ENCODE assay signal across 19 cellular contexts in genomic region chr18:9488535-9488934, GRCh38. TPM values are rescaled to one million over a fixed set of nuclear protein-coding genes. Genes with fewer than 3 reads are reported as not detected.
DNase-seq lines count a peak whose midpoint lies in the region; ATAC-seq, FAIRE-seq and TF ChIP-seq lines count a peak whose summit lies in the region.
"Had no signal": no experiment of that assay in that cellular context is flagged by ENCODE, and none has a peak within 500 bp of the region (broad histone marks: within the 10 kb centered on the region; RNA-seq: fewer than 3 reads in every experiment).

No MANE protein-coding gene starts in this region.

- CTCF ChIA-PET in Caco-2 (lab: Charles Lee) = no interaction called here
- CTCF ChIA-PET in CD4-positive, alpha-beta T cell (lab: Charles Lee) = no interaction called here

- H3K9me3 ChIP-seq in Caco-2 (0 out of 2 replicates have a peak, but pooled peaks cover 4% of the 10 kb centered on the region), astrocyte (ENCODE audit: insufficient read depth, low read depth, low read length) (no peaks in the 10 kb centered on the region), mucosa of descending colon (no peaks in the 10 kb centered on the region)
- H3K9me3 ChIP-seq in CD4-positive, alpha-beta T cell (ENCODE audit: control insufficient read depth, low read length) = no peaks in the 10 kb centered on the region
- H3K9me3 ChIP-seq: Peyer's patch had no signal

- no peaks in the 10 kb centered on the region for H3K27me3 ChIP-seq in Caco-2 (replicated peaks; ENCODE audit: control insufficient read depth, insufficient read depth, low read length)
- H3K27me3 ChIP-seq in astrocyte (ENCODE audit: insufficient read depth, low read length) = no peaks in the 10 kb centered on the region
- no peaks in the 10 kb centered on the region for H3K27me3 ChIP-seq in CD4-positive, alpha-beta T cell (ENCODE audit: control insufficient read depth, insufficient read depth, low read length)
- H3K27me3 ChIP-seq: Peyer's patch had no signal

- H3K9me3 Mint-ChIP-seq in Caco-2 (ENCODE audit: unreplicated experiment) (no peaks in the 10 kb centered on the region), astrocyte (ENCODE audit: unreplicated experiment) (peaks cover 2% of the 10 kb centered on the region)
- peaks cover 12% of the 10 kb centered on the region for H3K9me3 Mint-ChIP-seq in CD4-positive, alpha-beta T cell

- no peak overlapping the region for H3K27ac ChIP-seq in astrocyte (ENCODE audit: low read depth, low read length)
- no peak overlapping the region for H3K27ac ChIP-seq in CD4-positive, alpha-beta T cell (ENCODE audit: low read depth, low read length)
- H3K27ac ChIP-seq: Peyer's patch had no signal

- H3K27ac Mint-ChIP-seq in Caco-2 (ENCODE audit: unreplicated experiment) (peak overlapping the region; percentile 42), astrocyte (ENCODE audit: unreplicated experiment) (peak overlapping the region; percentile 8)
- H3K27ac Mint-ChIP-seq in CD4-positive, alpha-beta T cell = no peak overlapping the region
- H3K27ac Mint-ChIP-seq: CD8-positive, alpha-beta T cell; HFFc6 had no signal

- H3K4me1 ChIP-seq in Caco-2 (no peaks in the 10 kb centered on the region), astrocyte (ENCODE audit: insufficient read depth, low read length) (no peaks in the 10 kb centered on the region), mucosa of descending colon (ENCODE audit: low read depth) (no peaks in the 10 kb centered on the region)
- H3K4me1 ChIP-seq: Peyer's patch had no signal

- H3K27me3 Mint-ChIP-seq in Caco-2 (ENCODE audit: insufficient read depth, unreplicated experiment) = no peaks in the 10 kb centered on the region
- no peaks in the 10 kb centered on the region for H3K27me3 Mint-ChIP-seq in astrocyte (ENCODE audit: low read depth, unreplicated experiment)
- H3K27me3 Mint-ChIP-seq in CD4-positive, alpha-beta T cell = no peaks in the 10 kb centered on the region

- H3K4me3 Mint-ChIP-seq in Caco-2 (ENCODE audit: unreplicated experiment) (no peak overlapping the region), astrocyte (ENCODE audit: unreplicated experiment) (no peak overlapping the region)
- H3K4me3 Mint-ChIP-seq in CD4-positive, alpha-beta T cell = no peak overlapping the region
- H3K4me3 Mint-ChIP-seq: CD8-positive, alpha-beta T cell; HFFc6 had no signal

- H3K4me3 ChIP-seq in Caco-2 (ENCODE audit: low read depth, low read length) (no peak overlapping the region), LNCaP clone FGC (ENCODE audit: low read depth, low read length) (peak overlapping the region; percentile 16; the same call in 1 of the 2 replicates), astrocyte (ENCODE audit: insufficient read depth, low read depth, low read length) (no peak overlapping the region), mucosa of descending colon (no peak overlapping the region)
- H3K4me3 ChIP-seq: GM12878, Peyer's patch had no signal

- H4K20me1 ChIP-seq in astrocyte (ENCODE audit: insufficient read depth, low read length) = peaks cover 41% of the 10 kb centered on the region

- peaks cover 85% of the 10 kb centered on the region for H3K79me2 ChIP-seq in astrocyte (ENCODE audit: insufficient read depth, low read length)

- no peak overlapping the region for H2AFZ ChIP-seq in astrocyte (ENCODE audit: low read depth, low read length)

- H3K4me1 Mint-ChIP-seq in Caco-2 (ENCODE audit: low read depth, unreplicated experiment) = peaks cover 6% of the 10 kb centered on the region
- peaks cover 7% of the 10 kb centered on the region for H3K4me1 Mint-ChIP-seq in astrocyte (ENCODE audit: low read depth, unreplicated experiment)
- peaks cover 49% of the 10 kb centered on the region for H3K4me1 Mint-ChIP-seq in CD4-positive, alpha-beta T cell (ENCODE audit: low read depth)

- POLR2A ChIA-PET in Caco-2 (lab: Charles Lee) = no interaction called here
- POLR2A ChIA-PET in CD4-positive, alpha-beta T cell (lab: Charles Lee) = no interaction called here

- no TSS peak for BruUV-seq in Caco-2 (replicated peaks; lab: Mats Ljungman, UMichigan)

- no peaks in the 10 kb centered on the region for H3K36me3 ChIP-seq in Caco-2 (ENCODE audit: control insufficient read depth, insufficient read depth, low read length)
- H3K36me3 ChIP-seq in astrocyte (ENCODE audit: insufficient read depth, low read length) = no peaks in the 10 kb centered on the region
- H3K36me3 ChIP-seq in mucosa of descending colon (ENCODE audit: low read depth) = no peaks in the 10 kb centered on the region
- H3K36me3 ChIP-seq: Peyer's patch had no signal

- TF ChIP-seq CTCF in Caco-2 (IDR thresholded peaks at IDR 0.05; ENCODE audit: insufficient read depth in 1 of 2, low read depth in 1 of 2, low read length in 1 of 2, severe bottlenecking in 1 of 2, unreplicated experiment in 1 of 2) = no peak
- no peak for TF ChIP-seq CTCF in LNCaP clone FGC (IDR thresholded peaks at IDR 0.05; ENCODE audit: control insufficient read depth, extremely low read depth, insufficient read depth)
- TF ChIP-seq CTCF in astrocyte (IDR thresholded peaks at IDR 0.05; ENCODE audit: insufficient read depth, low read depth, low read length) = no peak
- TF ChIP-seq CTCF in mucosa of descending colon (IDR thresholded peaks at IDR 0.05) = no peak
- no peak for TF ChIP-seq CTCF in CD4-positive, alpha-beta T cell (IDR thresholded peaks at IDR 0.05)

- intact Hi-C loops in Caco-2 (cut with micrococcal nuclease; ENCODE audit: unreplicated experiment) (no loop called here), mucosa of descending colon (cut with DNase I, micrococcal nuclease) (no loop called here)
- intact Hi-C loops in CD4-positive, alpha-beta T cell (cut with DNase I, micrococcal nuclease) = no loop called here

- no peak for FAIRE-seq in astrocyte (lab: Jason Lieb, UNC)
- no peak for FAIRE-seq in urothelium cell line (lab: Jason Lieb, UNC)
- FAIRE-seq: GM12878 had no signal

- ATAC-seq in mucosa of descending colon (peak; percentile 90), GM19463 (IDR thresholded peaks at IDR 0.05; ENCODE audit: unreplicated experiment) (no peak)
- ATAC-seq in CD4-positive, alpha-beta T cell (ENCODE audit: poor library complexity) = no peak
- ATAC-seq: CD8-positive, alpha-beta T cell; GM12878; Right ventricle myocardium inferior had no signal

- H3K4me2 ChIP-seq in astrocyte (ENCODE audit: low read length) = no peak overlapping the region

- no peak for DNase-seq in Caco-2
- peak; percentile 52 for DNase-seq in LNCaP clone FGC (ENCODE audit: low read depth)
- no peak for DNase-seq in astrocyte (ENCODE audit: low read depth)
- no peak for DNase-seq in mucosa of descending colon
- DNase-seq in CD4-positive, alpha-beta T cell = no peak
- DNase-seq in urothelium cell line (ENCODE audit: low spot score) = no peak
- DNase-seq: CD8-positive, alpha-beta T cell; GDM1; HFFc6; Kasumi-1; NCI-H1436; NCI-H2029; NCI-H2171; NCI-H446 treated with DMSO at 0.1 percent for 48 hours; NK-92 treated with Interleukin-12 subunit alpha and Interleukin-12 subunit beta, amount 100 ng/mL, for 24 hours; Peyer's patch had no signal

- H3K36me3 Mint-ChIP-seq in Caco-2 (ENCODE audit: insufficient read depth, unreplicated experiment) = peaks cover 12% of the 10 kb centered on the region
- peaks cover 5% of the 10 kb centered on the region for H3K36me3 Mint-ChIP-seq in astrocyte (ENCODE audit: low read depth, unreplicated experiment)
- H3K36me3 Mint-ChIP-seq in CD4-positive, alpha-beta T cell (ENCODE audit: low read depth) = peaks cover 34% of the 10 kb centered on the region

- no peak overlapping the region for H3K9ac ChIP-seq in astrocyte (ENCODE audit: low read length)

RNA-seq across cellular contexts. Expression of gene RALBP1, which starts 13.2 kb away (rescaled TPM):
- total RNA-seq in Caco-2 (2022) (64.9 and 66.3 TPM in 2 replicates), astrocyte (57.5 and 57.7 TPM in 2 replicates), mucosa of descending colon (10 to 100 TPM; 51.1 to 80.3 (median 51.1) TPM)
- 1 to 10 TPM; 6.5 to 7.8 TPM for total RNA-seq in CD4-positive, alpha-beta T cell
